Comparison of ENCODE assay signal across 10 cellular contexts in genomic region chr3:48595526-48596121, GRCh38. TPM values are rescaled to one million over a fixed set of nuclear protein-coding genes. Genes with fewer than 3 reads are reported as not detected.
DNase-seq lines count a peak whose midpoint lies in the region; ATAC-seq, FAIRE-seq and TF ChIP-seq lines count a peak whose summit lies in the region.
"Had no signal": no experiment of that assay in that cellular context is flagged by ENCODE, and none has a peak within 500 bp of the region (broad histone marks: within the 10 kb centered on the region; RNA-seq: fewer than 3 reads in every experiment).

No MANE protein-coding gene starts in this region.

- no peak for TF ChIP-seq CTCF in chondrocyte (IDR thresholded peaks at IDR 0.05)
- TF ChIP-seq CTCF in lung (IDR thresholded peaks at IDR 0.05; ENCODE audit: control extremely low read depth, extremely low read depth): no peak

- H3K4me3 Mint-ChIP-seq in chondrocyte (ENCODE audit: unreplicated experiment): peak overlapping the region; percentile 13

- H3K4me1 ChIP-seq in lung (ENCODE audit: control insufficient read depth in 2 of 2, insufficient read depth in 2 of 2, low read length in 2 of 2): peaks cover 2 to 8% of the 10 kb centered on the region in 2 donors

- peak; percentile 32 for ATAC-seq in lung (ENCODE audit: insufficient read depth, low FRiP score)
- no peak for ATAC-seq in HG02885 (IDR thresholded peaks at IDR 0.05; ENCODE audit: poor library complexity, unreplicated experiment)

- no peaks in the 10 kb centered on the region for H3K27me3 Mint-ChIP-seq in chondrocyte (ENCODE audit: low read depth)

- peak overlapping the region; percentile 97 for H3K27ac Mint-ChIP-seq in chondrocyte (ENCODE audit: unreplicated experiment)

- peaks cover 60% of the 10 kb centered on the region for H3K4me1 Mint-ChIP-seq in chondrocyte (ENCODE audit: low read depth)

- DNase-seq in A172 (ENCODE audit: low spot score): peak; percentile 98
- DNase-seq in HTR-8/SVneo (ENCODE audit: insufficient read length, low spot score): peak; percentile 95
- DNase-seq in chondrocyte (ENCODE audit: low spot score): no peak
- peak; percentile 54 for DNase-seq in lung (ENCODE audit: low spot score)
- no peak for DNase-seq in effector CD4-positive, alpha-beta T cell
- DNase-seq in midbrain (lab: John Stamatoyannopoulos, UW): no peak
- no peak for DNase-seq in NK-92 (lab: John Stamatoyannopoulos, UW; ENCODE audit: unreplicated experiment)

- H3K36me3 ChIP-seq in lung (ENCODE audit: control insufficient read depth in 2 of 2, insufficient read depth in 2 of 2, low read length in 2 of 2): peaks cover 2 to 31% of the 10 kb centered on the region in 2 donors

- H3K36me3 Mint-ChIP-seq in chondrocyte (ENCODE audit: low read depth): peaks cover 20% of the 10 kb centered on the region

- no peak overlapping the region for H3K4me3 ChIP-seq in lung

- no peaks in the 10 kb centered on the region for H3K9me3 Mint-ChIP-seq in chondrocyte (ENCODE audit: low read depth)

- H3K27me3 ChIP-seq in lung (ENCODE audit: control insufficient read depth, insufficient read depth): no peaks in the 10 kb centered on the region

- FAIRE-seq in HTR-8/SVneo (lab: Jason Lieb, UNC): peak; percentile 98

- H3K9me3 ChIP-seq in lung (ENCODE audit: control insufficient read depth in 2 of 2, insufficient read depth in 1 of 2, low read length in 1 of 2): no peaks in the 10 kb centered on the region
- H3K9me3 ChIP-seq: neutrophil had no signal

- H3K27ac ChIP-seq in lung (ENCODE audit: low read depth in 1 of 2, low read length in 1 of 2): no peak overlapping the region
- H3K27ac ChIP-seq: neutrophil had no signal

- WGBS in lung, 2 donors: 25 to 47% methylated on average over 10 of the region's 10 CpGs

RNA-seq across cellular contexts. Expression of gene COL7A1, which starts 0.5 kb away (rescaled TPM):
- total RNA-seq in A172 (2014; rRNA removed; shearing (Covaris generic)): 105 and 128 TPM in 2 replicates
- total RNA-seq in chondrocyte (15.9 to 36.6 TPM (median 36.5 TPM) in 3 replicates), lung (10 to 100 TPM in 1 of 2 donors, 1 to 10 TPM in 1; 8.9 to 18.7 TPM)
- polyA plus RNA-seq in lung: 1 to 10 TPM; 4.3 to 8.2 TPM

RNA-seq across cellular contexts. Expression of gene UQCRC1, which starts 13.8 kb away (rescaled TPM):
- 485 and 565 TPM in 2 replicates for total RNA-seq in A172 (2014; rRNA removed; shearing (Covaris generic))
- 223 to 258 TPM (median 233 TPM) in 3 replicates for total RNA-seq in chondrocyte
- 100 to 1,000 TPM in 1 of 2 donors, 10 to 100 TPM in 1; 98.5 to 188 TPM for total RNA-seq in lung
- 100 to 1,000 TPM; 164 to 225 TPM for polyA plus RNA-seq in lung

RNA-seq across cellular contexts. Expression of gene TMEM89, which starts 25.9 kb away (rescaled TPM):
- total RNA-seq in A172 (2014; rRNA removed; shearing (Covaris generic)): not detected in 2 replicates
- total RNA-seq in chondrocyte (0.70 TPM in 1 of 3 replicates, not detected in the others), lung (not detected)
- polyA plus RNA-seq in lung: under 1 TPM in 1 of 2 donors, not detected in 1; 0.22 TPM

RNA-seq across cellular contexts. Expression of gene UCN2, which starts 32.0 kb away (rescaled TPM):
- total RNA-seq in A172 (2014; rRNA removed; shearing (Covaris generic)): 1.3 and 5.0 TPM in 2 replicates
- total RNA-seq in chondrocyte (1.6 to 3.4 TPM (median 3.3 TPM) in 3 replicates), lung (under 1 TPM in 1 of 2 donors, not detected in 1; 0.18 TPM)
- polyA plus RNA-seq in lung: under 1 TPM; 0.07 to 0.16 TPM
- total RNA-seq: T-helper 2 cell treated with Interferon-gamma antibody and Interleukin-4, amounts not matched to agents 100 ng/mL and 5 ng/mL, for 36 hours had no signal

RNA-seq across cellular contexts. Expression of gene PFKFB4, which starts 39.0 kb away (rescaled TPM):
- 7.6 and 8.4 TPM in 2 replicates for total RNA-seq in A172 (2014; rRNA removed; shearing (Covaris generic))
- total RNA-seq in chondrocyte (14.6 to 23.2 TPM (median 19.9 TPM) in 3 replicates), lung (10 to 100 TPM in 1 of 2 donors, 1 to 10 TPM in 1; 9.4 to 14.8 TPM)
- 10 to 100 TPM in 1 of 2 donors, 1 to 10 TPM in 1; 3.6 to 15.9 TPM for polyA plus RNA-seq in lung

Comparison
In these comparisons a context has a peak if more than half of its experiments do, and no peak if none do; other contexts are left out.
1. DNase-seq: peak in A172 (single experiment), HTR-8/SVneo (single experiment) and lung (single experiment); none in chondrocyte (single experiment), effector CD4-positive, alpha-beta T cell (single experiment), midbrain (single experiment) and NK-92 (single experiment).